9 cellular contexts compared by ENCODE assay signal in genomic region chr10:60444494-60445064, GRCh38. TPM values are rescaled to one million over a fixed set of nuclear protein-coding genes. Genes with fewer than 3 reads are reported as not detected.
A peak's percentile ranks its signal among the peaks of the same experiment; 100 is the strongest.
DNase-seq lines count a peak whose midpoint lies in the region; TF ChIP-seq lines count a peak whose summit lies in the region.
"Had no signal": no experiment of that assay in that cellular context is flagged by ENCODE, and none has a peak within 500 bp of the region (broad histone marks: within the 10 kb centered on the region; RNA-seq: fewer than 3 reads in every experiment).

No MANE protein-coding gene starts in this region.

- H3K4me3 ChIP-seq in esophagus squamous epithelium (no peak overlapping the region), smooth muscle cell (no peak overlapping the region)
- H3K4me3 ChIP-seq: BLaER1 treated with 17β-estradiol and CSF1 and Interleukin-3, amounts not matched to agents 10 nM and 100 nM had no signal

- no peaks in the 10 kb centered on the region for H3K27me3 Mint-ChIP-seq in activated naive CD4-positive, alpha-beta T cell treated with anti-CD3 and anti-CD28 coated beads, Interleukin-2, amount 10 ng/mL, durations not matched to agents 7 days and 5 days

- H4K20me1 ChIP-seq in smooth muscle cell (ENCODE audit: low read depth), result no peaks in the 10 kb centered on the region
- H4K20me1 ChIP-seq: BLaER1 treated with 17β-estradiol and CSF1 and Interleukin-3, amounts not matched to agents 10 nM and 100 nM had no signal

- TF ChIP-seq POLR2A in esophagus squamous epithelium (IDR thresholded peaks at IDR 0.05), result no peak

- no peak overlapping the region for H3K27ac ChIP-seq in esophagus squamous epithelium
- H3K27ac ChIP-seq in smooth muscle cell (ENCODE audit: low read depth), result peak overlapping the region; percentile 51
- H3K27ac ChIP-seq: BLaER1 treated with 17β-estradiol and CSF1 and Interleukin-3, amounts not matched to agents 10 nM and 100 nM had no signal

- H3K36me3 Mint-ChIP-seq in activated naive CD4-positive, alpha-beta T cell treated with anti-CD3 and anti-CD28 coated beads, Interleukin-2, amount 10 ng/mL, durations not matched to agents 7 days and 5 days, result peaks cover 2% of the 10 kb centered on the region

- H3K36me3 ChIP-seq in esophagus squamous epithelium, result no peaks in the 10 kb centered on the region
- H3K36me3 ChIP-seq in smooth muscle cell (ENCODE audit: low read depth), result no peaks in the 10 kb centered on the region
- H3K36me3 ChIP-seq: BLaER1 treated with 17β-estradiol and CSF1 and Interleukin-3, amounts not matched to agents 10 nM and 100 nM had no signal

- H3K4me3 Mint-ChIP-seq in activated naive CD4-positive, alpha-beta T cell treated with anti-CD3 and anti-CD28 coated beads, Interleukin-2, amount 10 ng/mL, durations not matched to agents 7 days and 5 days, result no peak overlapping the region

- intact Hi-C loops in esophagus squamous epithelium (cut with DNase I), result no loop called here

- DNase-seq in NCI-H1105 treated with DMSO at 0.1 percent for 48 hours (lab: John Stamatoyannopoulos, UW) (peak; percentile 6), NCI-H1105 (lab: John Stamatoyannopoulos, UW) (no peak), NCI-H748 treated with DMSO at 0.1 percent for 48 hours (lab: John Stamatoyannopoulos, UW) (peak; percentile 2), esophagus squamous epithelium (lab: John Stamatoyannopoulos, UW) (no peak), smooth muscle cell (lab: John Stamatoyannopoulos, UW; ENCODE audit: unreplicated experiment) (no peak), cerebellar nuclear complex (lab: John Stamatoyannopoulos, UW) (no peak), iPS-NIHi7 (ENCODE audit: extremely low spot score) (no peak)
- DNase-seq in activated naive CD4-positive, alpha-beta T cell treated with anti-CD3 and anti-CD28 coated beads, Interleukin-2, amount 10 ng/mL, durations not matched to agents 7 days and 5 days, result no peak

- no peaks in the 10 kb centered on the region for H3K79me2 ChIP-seq in smooth muscle cell (ENCODE audit: low read depth)

- H3K9me3 ChIP-seq in esophagus squamous epithelium, result no peaks in the 10 kb centered on the region
- no peaks in the 10 kb centered on the region for H3K9me3 ChIP-seq in smooth muscle cell (replicated peaks; ENCODE audit: low read depth)
- H3K9me3 ChIP-seq: BLaER1 treated with 17β-estradiol and CSF1 and Interleukin-3, amounts not matched to agents 10 nM and 100 nM had no signal

- peaks cover 12% of the 10 kb centered on the region for H3K4me1 Mint-ChIP-seq in activated naive CD4-positive, alpha-beta T cell treated with anti-CD3 and anti-CD28 coated beads, Interleukin-2, amount 10 ng/mL, durations not matched to agents 7 days and 5 days

- TF ChIP-seq CTCF in esophagus squamous epithelium (IDR thresholded peaks at IDR 0.05) (peak; percentile 16 to 65 (median 44)), smooth muscle cell (IDR thresholded peaks at IDR 0.05; ENCODE audit: borderline replicate concordance, insufficient read depth, poor library complexity, severe bottlenecking) (peak; percentile 71)

- no peaks in the 10 kb centered on the region for H3K27me3 ChIP-seq in esophagus squamous epithelium
- no peaks in the 10 kb centered on the region for H3K27me3 ChIP-seq in smooth muscle cell (ENCODE audit: low read depth)
- H3K27me3 ChIP-seq: BLaER1 treated with 17β-estradiol and CSF1 and Interleukin-3, amounts not matched to agents 10 nM and 100 nM had no signal

- 57 to 75% methylated on average over 1 of the region's 1 CpG for WGBS in esophagus squamous epithelium, 2 donors
- WGBS in smooth muscle cell (ENCODE audit: low lambda C conversion rate), result 57% methylated on average over 1 of the region's 1 CpG

- peaks cover 0 to 23% (median 0%) of the 10 kb centered on the region in 3 donors for H3K4me1 ChIP-seq in esophagus squamous epithelium
- H3K4me1 ChIP-seq in smooth muscle cell (ENCODE audit: low read depth), result peaks cover 14% of the 10 kb centered on the region

- H3F3A ChIP-seq in smooth muscle cell (ENCODE audit: low read depth), result no peaks in the 10 kb centered on the region

- CTCF ChIA-PET in activated naive CD4-positive, alpha-beta T cell treated with anti-CD3 and anti-CD28 coated beads, Interleukin-2, amount 10 ng/mL, durations not matched to agents 7 days and 5 days (lab: Charles Lee), result interaction anchor here (0.8 to 4.6 kb wide), 4 partner anchors 74 to 324 kb away, joined by 3 to 30 read pairs (median 14); no protein-coding TSS in a partner anchor

- H2AFZ ChIP-seq in smooth muscle cell (ENCODE audit: low read depth), result no peak overlapping the region

- no peak overlapping the region for H3K4me2 ChIP-seq in smooth muscle cell
- H3K4me2 ChIP-seq: BLaER1 treated with 17β-estradiol and CSF1 and Interleukin-3, amounts not matched to agents 10 nM and 100 nM had no signal

- no peak overlapping the region for H3K27ac Mint-ChIP-seq in activated naive CD4-positive, alpha-beta T cell treated with anti-CD3 and anti-CD28 coated beads, Interleukin-2, amount 10 ng/mL, durations not matched to agents 7 days and 5 days

- H3K9me3 Mint-ChIP-seq in activated naive CD4-positive, alpha-beta T cell treated with anti-CD3 and anti-CD28 coated beads, Interleukin-2, amount 10 ng/mL, durations not matched to agents 7 days and 5 days, result no peaks in the 10 kb centered on the region

- no peak overlapping the region for H3K9ac ChIP-seq in smooth muscle cell (ENCODE audit: low read depth)
- H3K9ac ChIP-seq: BLaER1 treated with 17β-estradiol and CSF1 and Interleukin-3, amounts not matched to agents 10 nM and 100 nM had no signal

RNA-seq across cellular contexts. Expression of gene ANK3, which starts 54.9 kb away (rescaled TPM):
- total RNA-seq in esophagus squamous epithelium (10 to 100 TPM; 23.1 to 59.1 (median 33.0) TPM), smooth muscle cell (85.5 and 86.4 TPM in 2 replicates)
- 28.2 and 41.2 TPM in 2 replicates for polyA plus RNA-seq in smooth muscle cell

Comparison
In these comparisons a context has a peak if more than half of its experiments do, and no peak if none do; other contexts are left out.
1. DNase-seq: peak in NCI-H1105 treated with DMSO at 0.1 percent for 48 hours (single experiment) and NCI-H748 treated with DMSO at 0.1 percent for 48 hours (single experiment); none in NCI-H1105 (single experiment), esophagus squamous epithelium (single experiment), smooth muscle cell (single experiment), activated naive CD4-positive, alpha-beta T cell treated with anti-CD3 and anti-CD28 coated beads, Interleukin-2, amount 10 ng/mL, durations not matched to agents 7 days and 5 days (single experiment), cerebellar nuclear complex (0 of 2) and iPS-NIHi7 (single experiment).